In genomic region chr5:119032653-119033052, GRCh38 we compare ENCODE assay signal across 15 cellular contexts. TPM values are rescaled to one million over a fixed set of nuclear protein-coding genes. Genes with fewer than 3 reads are reported as not detected.
DNase-seq lines count a peak whose midpoint lies in the region; ATAC-seq, FAIRE-seq and TF ChIP-seq lines count a peak whose summit lies in the region.
"Had no signal": no experiment of that assay in that cellular context is flagged by ENCODE, and none has a peak within 500 bp of the region (broad histone marks: within the 10 kb centered on the region; RNA-seq: fewer than 3 reads in every experiment).

No MANE protein-coding gene starts in this region.

- H3K79me2 ChIP-seq in GM12878 (ENCODE audit: control insufficient read depth, insufficient read depth, low read length): no peaks in the 10 kb centered on the region; the same call in 1 of the 2 replicates

- no peak for TF ChIP-seq POLR2A in GM12878 (IDR thresholded peaks at IDR 0.05; ENCODE audit: low read depth, low read length)

- H3K4me3 ChIP-seq in CD4-positive, CD25-positive, alpha-beta regulatory T cell (ENCODE audit: low read depth, low read length): no peak overlapping the region
- peak overlapping the region; percentile 13; the same call in 1 of the 2 replicates for H3K4me3 ChIP-seq in GM12878
- H3K4me3 ChIP-seq: breast epithelium, HAP-1, ovary had no signal

- no peak for ATAC-seq in CD4-positive, CD25-positive, alpha-beta regulatory T cell (ENCODE audit: low read depth in 2 of 2)
- ATAC-seq in GM19397 (IDR thresholded peaks at IDR 0.05; ENCODE audit: unreplicated experiment) (peak; percentile 33), HG03565 (IDR thresholded peaks at IDR 0.05; ENCODE audit: unreplicated experiment) (peak; percentile 26), GM12878 (peak; percentile 63)

- no peak overlapping the region for H3K4me3 Mint-ChIP-seq in CD4-positive, CD25-positive, alpha-beta regulatory T cell
- H3K4me3 Mint-ChIP-seq in activated T-helper 2 cell treated with anti-CD3 and anti-CD28 coated beads, Interferon-gamma antibody, Interleukin-2, Interleukin-4, amounts not matched to agents 10 μg/mL and 5 μg/mL and 100 μg/mL, durations not matched to agents 14 hours and 24 hours and 36 hours (ENCODE audit: low read depth): no peak overlapping the region

- no peak for TF ChIP-seq EP300 in GM12878 (IDR thresholded peaks at IDR 0.05; ENCODE audit: borderline replicate concordance in 1 of 2, control insufficient read depth in 1 of 2, low read depth in 2 of 2, low read length in 2 of 2)

- H4K20me1 ChIP-seq in GM12878 (ENCODE audit: control insufficient read depth, insufficient read depth): no peaks in the 10 kb centered on the region

- peaks cover 20 to 27% (median 23%) of the 10 kb centered on the region in 4 donors for H3K4me1 Mint-ChIP-seq in CD4-positive, CD25-positive, alpha-beta regulatory T cell
- peaks cover 25% of the 10 kb centered on the region for H3K4me1 Mint-ChIP-seq in activated T-helper 2 cell treated with anti-CD3 and anti-CD28 coated beads, Interferon-gamma antibody, Interleukin-2, Interleukin-4, amounts not matched to agents 10 μg/mL and 5 μg/mL and 100 μg/mL, durations not matched to agents 14 hours and 24 hours and 36 hours (ENCODE audit: low read depth)

- CTCF ChIA-PET in GM12878 (lab: Yijun Ruan, JAX): interaction anchor here (0.5 to 3.8 kb wide), 11 partner anchors 11 to 379 kb away, joined by 3 to 23 read pairs (median 3); no protein-coding TSS in a partner anchor

- H2AFZ ChIP-seq in GM12878 (ENCODE audit: control insufficient read depth, low read depth, low read length): peak overlapping the region; percentile 69

- no peak for TF ChIP-seq CTCF in GM12878 (IDR thresholded peaks at IDR 0.05 in 2 of 3, conservative IDR thresholded peaks at IDR 0.05 in 1 of 3; ENCODE audit: control insufficient read depth in 2 of 3, extremely low read depth in 1 of 3, insufficient read depth in 1 of 3, low read depth in 3 of 3, low read length in 3 of 3)

- in situ Hi-C loops in GM12878 (cut with MboI): loop anchor here (5.0 kb wide), 1 partner anchor 35 kb away; no protein-coding TSS in a partner anchor

- intact Hi-C loops in GM12878 (cut with micrococcal nuclease; ENCODE audit: unreplicated experiment): loop anchor here (5.0 kb wide), 1 partner anchor 45 kb away; the partner anchor contains the start of gene DTWD2
- intact Hi-C loops in activated T-helper 2 cell treated with anti-CD3 and anti-CD28 coated beads, Interferon-gamma antibody, Interleukin-2, Interleukin-4, amounts not matched to agents 10 μg/mL and 5 μg/mL and 100 μg/mL, durations not matched to agents 14 hours and 24 hours and 36 hours (cut with micrococcal nuclease): loop anchor here (5.0 kb wide), 3 partner anchors 295 to 365 kb away; no protein-coding TSS in a partner anchor

- no peaks in the 10 kb centered on the region for H3K36me3 ChIP-seq in CD4-positive, CD25-positive, alpha-beta regulatory T cell (ENCODE audit: control insufficient read depth, insufficient read depth, low read length)
- no peaks in the 10 kb centered on the region for H3K36me3 ChIP-seq in GM12878 (ENCODE audit: control insufficient read depth in 2 of 2, insufficient read depth in 2 of 2, low read length in 1 of 2)
- H3K36me3 ChIP-seq: breast epithelium, HAP-1, ovary had no signal

- peak overlapping the region; percentile 89 for H3K4me2 ChIP-seq in GM12878 (ENCODE audit: control insufficient read depth, insufficient read depth)

- H3K9me3 Mint-ChIP-seq in CD4-positive, CD25-positive, alpha-beta regulatory T cell: peaks cover 0 to 2% (median 0%) of the 10 kb centered on the region in 7 donors
- H3K9me3 Mint-ChIP-seq in activated T-helper 2 cell treated with anti-CD3 and anti-CD28 coated beads, Interferon-gamma antibody, Interleukin-2, Interleukin-4, amounts not matched to agents 10 μg/mL and 5 μg/mL and 100 μg/mL, durations not matched to agents 14 hours and 24 hours and 36 hours: no peaks in the 10 kb centered on the region

- peaks cover 16% of the 10 kb centered on the region for H3K4me1 ChIP-seq in CD4-positive, CD25-positive, alpha-beta regulatory T cell (ENCODE audit: control insufficient read depth, insufficient read depth, low read length, poor library complexity, severe bottlenecking)
- peaks cover 39% of the 10 kb centered on the region for H3K4me1 ChIP-seq in GM12878 (ENCODE audit: control insufficient read depth, insufficient read depth, low read length)
- H3K4me1 ChIP-seq: breast epithelium, HAP-1 had no signal

- BruUV-seq in GM12878 (replicated peaks; lab: Mats Ljungman, UMichigan): no TSS peak

- POLR2A ChIA-PET in GM12878 (lab: Charles Lee): interaction anchor here (0.5 to 2.1 kb wide), 5 partner anchors 10 to 183 kb away, joined by 3 to 7 read pairs (median 6); partner anchors contain the start of gene DMXL1

- no peaks in the 10 kb centered on the region for H3K9me3 ChIP-seq in CD4-positive, CD25-positive, alpha-beta regulatory T cell (ENCODE audit: control insufficient read depth in 2 of 2, low read length in 2 of 2)
- no peaks in the 10 kb centered on the region for H3K9me3 ChIP-seq in GM12878 (replicated peaks; ENCODE audit: control insufficient read depth, insufficient read depth, low read length)
- H3K9me3 ChIP-seq: breast epithelium, HAP-1, ovary had no signal

- peaks cover 5% of the 10 kb centered on the region for H3K36me3 Mint-ChIP-seq in CD4-positive, CD25-positive, alpha-beta regulatory T cell
- H3K36me3 Mint-ChIP-seq in activated T-helper 2 cell treated with anti-CD3 and anti-CD28 coated beads, Interferon-gamma antibody, Interleukin-2, Interleukin-4, amounts not matched to agents 10 μg/mL and 5 μg/mL and 100 μg/mL, durations not matched to agents 14 hours and 24 hours and 36 hours (ENCODE audit: low read depth): no peaks in the 10 kb centered on the region

- no peak overlapping the region for H3K27ac ChIP-seq in CD4-positive, CD25-positive, alpha-beta regulatory T cell (ENCODE audit: insufficient read depth, low read length, poor library complexity, severe bottlenecking)
- H3K27ac ChIP-seq in GM12878 (ENCODE audit: control insufficient read depth, insufficient read depth): peak overlapping the region; percentile 95
- H3K27ac ChIP-seq: breast epithelium, ovary had no signal

- SMC1A ChIA-PET in GM12878 (lab: Charles Lee; ENCODE audit: uncharacterized antibody, unreplicated experiment): interaction anchor here (0.7 to 3.4 kb wide), 21 partner anchors 9 to 385 kb away, joined by 3 to 19 read pairs (median 4); partner anchors contain the start of gene DMXL1

- peak; percentile 68 for FAIRE-seq in GM12878 (lab: Jason Lieb, UNC)
- FAIRE-seq: HTR-8/SVneo had no signal

- no peak for DNase-seq in CD4-positive, CD25-positive, alpha-beta regulatory T cell
- DNase-seq in GM12878 (ENCODE audit: low read depth, low spot score) (peak; percentile 61), NCI-H2171 treated with DMSO at 0.1 percent for 48 hours (lab: John Stamatoyannopoulos, UW) (no peak), NCI-H2029 (lab: John Stamatoyannopoulos, UW) (no peak)
- DNase-seq in activated T-helper 2 cell treated with anti-CD3 and anti-CD28 coated beads, Interferon-gamma antibody, Interleukin-2, Interleukin-4, amounts not matched to agents 10 μg/mL and 5 μg/mL and 100 μg/mL, durations not matched to agents 14 hours and 24 hours and 36 hours (ENCODE audit: low spot score): no peak
- DNase-seq in activated CD4-positive, alpha-beta T cell treated with anti-CD3 and anti-CD28 coated beads for 4 hours: no peak
- DNase-seq: activated T-cell treated with anti-CD3 and anti-CD28 coated beads, Interleukin-2, amount 50 U/mL, for 1 hour; AML-193; ovary; substantia nigra had no signal

- H3K9ac ChIP-seq in GM12878 (ENCODE audit: control insufficient read depth, insufficient read depth, low read length): peak overlapping the region; percentile 53; the same call in 1 of the 2 replicates

- TF ChIP-seq RAD21 in GM12878 (IDR thresholded peaks at IDR 0.05; ENCODE audit: insufficient read depth, low read depth, low read length): no peak

- no peaks in the 10 kb centered on the region for H3K27me3 Mint-ChIP-seq in CD4-positive, CD25-positive, alpha-beta regulatory T cell
- H3K27me3 Mint-ChIP-seq in activated T-helper 2 cell treated with anti-CD3 and anti-CD28 coated beads, Interferon-gamma antibody, Interleukin-2, Interleukin-4, amounts not matched to agents 10 μg/mL and 5 μg/mL and 100 μg/mL, durations not matched to agents 14 hours and 24 hours and 36 hours (ENCODE audit: low read depth): no peaks in the 10 kb centered on the region

- RAD21 ChIA-PET in GM12878 (lab: Charles Lee; ENCODE audit: unreplicated experiment): interaction anchor here (0.7 to 4.6 kb wide), 13 partner anchors 11 to 379 kb away, joined by 3 to 35 read pairs (median 4); partner anchors contain the start of genes DMXL1 and DTWD2

- WGBS in GM12878 (ENCODE audit: insufficient coverage, insufficient replicate concordance, low lambda C conversion rate, missing lambda C conversion rate): 29% methylated on average over 3 of the region's 3 CpGs

- H3K27ac Mint-ChIP-seq in CD4-positive, CD25-positive, alpha-beta regulatory T cell: peak overlapping the region in 2 of 3 donors; percentile 78 to 89
- no peak overlapping the region for H3K27ac Mint-ChIP-seq in activated T-helper 2 cell treated with anti-CD3 and anti-CD28 coated beads, Interferon-gamma antibody, Interleukin-2, Interleukin-4, amounts not matched to agents 10 μg/mL and 5 μg/mL and 100 μg/mL, durations not matched to agents 14 hours and 24 hours and 36 hours

- H3K27me3 ChIP-seq in CD4-positive, CD25-positive, alpha-beta regulatory T cell (ENCODE audit: control insufficient read depth, insufficient read depth, low read length): no peaks in the 10 kb centered on the region
- no peaks in the 10 kb centered on the region for H3K27me3 ChIP-seq in GM12878 (replicated peaks in 1 of 2; ENCODE audit: control insufficient read depth in 2 of 2, insufficient read depth in 2 of 2, low read length in 1 of 2)
- H3K27me3 ChIP-seq: breast epithelium, ovary had no signal

RNA-seq across cellular contexts. Expression of gene DMXL1, which starts 38.2 kb away (rescaled TPM):
- 39.0 TPM for total RNA-seq in CD4-positive, CD25-positive, alpha-beta regulatory T cell
- polyA plus RNA-seq in CD4-positive, CD25-positive, alpha-beta regulatory T cell: 10 to 100 TPM in 3 of 4 donors, 1 to 10 TPM in 1; 9.6 to 13.1 (median 11.1) TPM
- total RNA-seq in GM12878 (2013; cell fraction: nucleolus; rRNA removed): 353 and 379 TPM in 2 replicates
- total RNA-seq in GM12878 (2014; rRNA removed) (52.8 and 60.0 TPM in 2 replicates), GM12878 (2014; rRNA removed; fragmentation: Illumina TruSeq; extraction: Trizol) (67.7 and 68.4 TPM in 2 replicates), GM12878 (2021) (45.7 and 49.2 TPM in 2 replicates)
- polyA plus RNA-seq in GM12878 (2011; ENCODE audit: low read depth): 11.7 TPM
- polyA plus RNA-seq in GM12878 (2011; rRNA removed) (34.2 and 51.2 TPM in 2 replicates), GM12878 (2014; fragmentation: Illumina TruSeq; extraction: Trizol) (37.1 and 73.0 TPM in 2 replicates), GM12878 (2014; fragmentation: Nextera tagmentation; extraction: Ambion mirVana) (10 to 100 TPM in 1 of 2 experiments, 1 to 10 TPM in 1; 9.1 to 11.0 TPM), GM12878 (2014; rRNA removed) (23.6 and 34.1 TPM in 2 replicates), GM12878 (2016; fragmentation: Nextera tagmentation; extraction: Ambion mirVana) (10 to 100 TPM; 27.7 to 29.6 TPM)
- polyA plus RNA-seq in GM12878 (2011; cell fraction: cytosol; rRNA removed): 8.6 and 10.3 TPM in 2 replicates
- 27.8 and 34.6 TPM in 2 replicates for polyA plus RNA-seq in GM12878 (2011; cell fraction: nucleus; rRNA removed)
- 24.8 and 28.3 TPM in 2 replicates for polyA plus RNA-seq in GM12878 (2012)
- polyA minus RNA-seq in GM12878 (2011; rRNA and poly(A)+ RNA removed): 50.9 and 75.0 TPM in 2 replicates
- polyA minus RNA-seq in GM12878 (2011; cell fraction: cytosol; rRNA and poly(A)+ RNA removed): 16.4 and 17.1 TPM in 2 replicates
- polyA minus RNA-seq in GM12878 (2011; cell fraction: nucleus; rRNA and poly(A)+ RNA removed): 73.7 and 94.3 TPM in 2 replicates
- total RNA-seq in activated T-helper 2 cell treated with anti-CD3 and anti-CD28 coated beads, Interferon-gamma antibody, Interleukin-2, Interleukin-4, amounts not matched to agents 10 μg/mL and 5 μg/mL and 100 μg/mL, durations not matched to agents 14 hours and 24 hours and 36 hours: 26.7 and 29.3 TPM in 2 replicates

RNA-seq across cellular contexts. Expression of gene DTWD2, which starts 44.3 kb away (rescaled TPM):
- total RNA-seq in CD4-positive, CD25-positive, alpha-beta regulatory T cell: 1.6 TPM
- polyA plus RNA-seq in CD4-positive, CD25-positive, alpha-beta regulatory T cell: 1 to 10 TPM in 3 of 4 donors, under 1 TPM in 1; 0.88 to 1.7 (median 1.6) TPM
- 16.0 and 18.1 TPM in 2 replicates for total RNA-seq in GM12878 (2013; cell fraction: nucleolus; rRNA removed)
- total RNA-seq in GM12878 (2014; rRNA removed) (8.0 and 8.4 TPM in 2 replicates), GM12878 (2014; rRNA removed; fragmentation: Illumina TruSeq; extraction: Trizol) (4.7 and 4.8 TPM in 2 replicates), GM12878 (2021) (6.3 and 6.5 TPM in 2 replicates)
- 1.1 TPM for polyA plus RNA-seq in GM12878 (2011; ENCODE audit: low read depth)
- polyA plus RNA-seq in GM12878 (2011; rRNA removed) (5.2 and 8.0 TPM in 2 replicates), GM12878 (2014; fragmentation: Illumina TruSeq; extraction: Trizol) (4.4 TPM in 2 replicates), GM12878 (2014; fragmentation: Nextera tagmentation; extraction: Ambion mirVana) (1 to 10 TPM in 1 of 2 experiments, under 1 TPM in 1; 0.93 to 1.0 TPM), GM12878 (2014; rRNA removed) (3.5 and 5.3 TPM in 2 replicates), GM12878 (2016; fragmentation: Nextera tagmentation; extraction: Ambion mirVana) (1 to 10 TPM; 5.1 to 7.3 TPM)
- 5.3 and 6.3 TPM in 2 replicates for polyA plus RNA-seq in GM12878 (2011; cell fraction: cytosol; rRNA removed)
- polyA plus RNA-seq in GM12878 (2011; cell fraction: nucleus; rRNA removed): 2.0 and 3.5 TPM in 2 replicates
- polyA plus RNA-seq in GM12878 (2012): 1.6 and 2.3 TPM in 2 replicates
- 3.7 and 3.8 TPM in 2 replicates for polyA minus RNA-seq in GM12878 (2011; rRNA and poly(A)+ RNA removed)
- 3.1 and 4.3 TPM in 2 replicates for polyA minus RNA-seq in GM12878 (2011; cell fraction: cytosol; rRNA and poly(A)+ RNA removed)
- 4.2 and 7.6 TPM in 2 replicates for polyA minus RNA-seq in GM12878 (2011; cell fraction: nucleus; rRNA and poly(A)+ RNA removed)
- total RNA-seq in activated T-helper 2 cell treated with anti-CD3 and anti-CD28 coated beads, Interferon-gamma antibody, Interleukin-2, Interleukin-4, amounts not matched to agents 10 μg/mL and 5 μg/mL and 100 μg/mL, durations not matched to agents 14 hours and 24 hours and 36 hours: 2.3 and 2.9 TPM in 2 replicates

Comparison
In these comparisons a context has a peak if more than half of its experiments do, and no peak if none do; other contexts are left out.
1. ATAC-seq: peak in GM19397 (single experiment), HG03565 (single experiment) and GM12878 (single experiment); none in CD4-positive, CD25-positive, alpha-beta regulatory T cell (0 of 2).